Comparison of ENCODE assay signal across 19 cellular contexts in genomic region chrX:141960573-141960972, GRCh38. TPM values are rescaled to one million over a fixed set of nuclear protein-coding genes. Genes with fewer than 3 reads are reported as not detected.
DNase-seq lines count a peak whose midpoint lies in the region; ATAC-seq, FAIRE-seq and TF ChIP-seq lines count a peak whose summit lies in the region.
"Had no signal": no experiment of that assay in that cellular context is flagged by ENCODE, and none has a peak within 500 bp of the region (broad histone marks: within the 10 kb centered on the region; RNA-seq: fewer than 3 reads in every experiment).

No MANE protein-coding gene starts in this region.

- no peak for TF ChIP-seq EP300 in HepG2 (IDR thresholded peaks at IDR 0.05; ENCODE audit: low read depth in 2 of 2, low read length in 2 of 2)
- no peak for TF ChIP-seq EP300 in HepG2 (CRISPR knock-in tag; IDR thresholded peaks at IDR 0.05; ENCODE audit: borderline replicate concordance)
- no peak for TF ChIP-seq EP300 in K562 (IDR thresholded peaks at IDR 0.05; ENCODE audit: low read length)

- CTCF ChIA-PET in HepG2 (lab: Yijun Ruan, JAX; ENCODE audit: low intra/inter-chr PET ratio, low total read pairs): no interaction called here
- CTCF ChIA-PET in K562 (lab: Yijun Ruan, JAX; ENCODE audit: low intra/inter-chr PET ratio): no interaction called here

- H3K9me3 ChIP-seq in HepG2 (ENCODE audit: low read length) (peaks cover 55% of the 10 kb centered on the region), right lobe of liver (no peaks in the 10 kb centered on the region), MM.1S (replicated peaks; ENCODE audit: insufficient read depth, low read length) (no peaks in the 10 kb centered on the region), K562 (replicated peaks; ENCODE audit: control insufficient read depth, insufficient read depth, low read depth, low read length) (no peaks in the 10 kb centered on the region), body of pancreas (no peaks in the 10 kb centered on the region)

- no peaks in the 10 kb centered on the region for H3K27me3 ChIP-seq in HepG2 (ENCODE audit: control insufficient read depth in 1 of 2, insufficient read depth in 2 of 2, low read length in 2 of 2)
- no peaks in the 10 kb centered on the region for H3K27me3 ChIP-seq in right lobe of liver
- H3K27me3 ChIP-seq in MM.1S (replicated peaks; ENCODE audit: insufficient read depth, low read length): no peaks in the 10 kb centered on the region
- H3K27me3 ChIP-seq in K562 (ENCODE audit: control insufficient read depth in 2 of 2, insufficient read depth in 2 of 2, low read length in 2 of 2): no peaks in the 10 kb centered on the region
- no peaks in the 10 kb centered on the region for H3K27me3 ChIP-seq in body of pancreas

- no TSS peak for BruUV-seq in HepG2 (replicated peaks; lab: Mats Ljungman, UMichigan)
- BruUV-seq in K562 (replicated peaks; lab: Mats Ljungman, UMichigan): no TSS peak

- FAIRE-seq in HepG2 (lab: Jason Lieb, UNC) (no peak), K562 (lab: Jason Lieb, UNC) (no peak), D721Med (lab: Jason Lieb, UNC) (no peak)
- FAIRE-seq: GM19239, H1, HTR-8/SVneo had no signal

- no peak for TF ChIP-seq CTCF in HepG2 (CRISPR knock-in tag; IDR thresholded peaks at IDR 0.05)
- TF ChIP-seq CTCF in right lobe of liver (IDR thresholded peaks at IDR 0.05): no peak
- no peak for TF ChIP-seq CTCF in MM.1S (IDR thresholded peaks at IDR 0.05; ENCODE audit: low read length)
- no peak for TF ChIP-seq CTCF in K562 (IDR thresholded peaks at IDR 0.05 in 2 of 3, conservative IDR thresholded peaks at IDR 0.05 in 1 of 3; ENCODE audit: insufficient read depth in 2 of 3, low read depth in 1 of 3, low read length in 3 of 3)
- no peak for TF ChIP-seq CTCF in body of pancreas (IDR thresholded peaks at IDR 0.05)
- no peak for TF ChIP-seq CTCF in D721Med (IDR thresholded peaks at IDR 0.05; ENCODE audit: insufficient read depth, missing control alignments)

- H3K79me2 ChIP-seq in HepG2 (ENCODE audit: insufficient read depth, low read length) (no peaks in the 10 kb centered on the region), MM.1S (ENCODE audit: low read length) (no peaks in the 10 kb centered on the region), K562 (ENCODE audit: control insufficient read depth, insufficient read depth, low read length) (no peaks in the 10 kb centered on the region)

- H3F3A ChIP-seq in MM.1S (ENCODE audit: insufficient read depth, low read length): 0 out of 2 replicates have a peak, but pooled peaks cover 7% of the 10 kb centered on the region

- TF ChIP-seq POLR2A in HepG2 (IDR thresholded peaks at IDR 0.05; ENCODE audit: insufficient read depth in 1 of 2, low read depth in 2 of 2, low read length in 2 of 2) (no peak), right lobe of liver (IDR thresholded peaks at IDR 0.05) (no peak), K562 (conservative IDR thresholded peaks at IDR 0.05) (no peak), body of pancreas (IDR thresholded peaks at IDR 0.05) (no peak)

- WGBS in HepG2 (ENCODE audit: low lambda C conversion rate): 33% methylated on average over 4 of the region's 4 CpGs
- WGBS in right lobe of liver (ENCODE audit: insufficient coverage, low coverage, low lambda C conversion rate, missing lambda C conversion rate): 76% methylated on average over 4 of the region's 4 CpGs
- WGBS in K562 (ENCODE audit: insufficient coverage, low coverage, missing lambda C conversion rate): 0% methylated on average over 4 of the region's 4 CpGs
- 76 to 80% methylated on average over 2 to 4 of the region's 4 CpGs for WGBS in body of pancreas, 2 donors

- TF ChIP-seq RAD21 in HepG2 (CRISPR knock-in tag; IDR thresholded peaks at IDR 0.05) (no peak), K562 (CRISPR knock-in tag; conservative IDR thresholded peaks at IDR 0.05 in 1 of 2, IDR thresholded peaks at IDR 0.05 in 1 of 2) (no peak)

- in situ Hi-C loops in HepG2 (cut with HindIII; ENCODE audit: extremely low pct_ligation_motif_present, low pct_unique_long_range_greater_than_20kb) (no loop called here), K562 (cut with MboI) (no loop called here)

- H3K4me1 ChIP-seq in HepG2 (ENCODE audit: insufficient read depth, low read length): no peaks in the 10 kb centered on the region
- no peaks in the 10 kb centered on the region for H3K4me1 ChIP-seq in right lobe of liver
- H3K4me1 ChIP-seq in MM.1S (ENCODE audit: low read length): peaks cover 27% of the 10 kb centered on the region
- H3K4me1 ChIP-seq in K562 (replicated peaks in 1 of 2; ENCODE audit: control insufficient read depth in 2 of 2, insufficient read depth in 2 of 2, low read length in 2 of 2): no peaks in the 10 kb centered on the region
- no peaks in the 10 kb centered on the region for H3K4me1 ChIP-seq in body of pancreas
- H3K4me1 ChIP-seq: BLaER1 treated with 17β-estradiol and CSF1 and Interleukin-3, amounts not matched to agents 10 nM and 100 nM; HAP-1 had no signal

- H3K9me1 ChIP-seq in K562 (ENCODE audit: control insufficient read depth, insufficient read depth, low read length): no peaks in the 10 kb centered on the region

- POLR2A ChIA-PET in HepG2 (lab: Yijun Ruan, JAX) (no interaction called here), K562 (lab: Yijun Ruan, JAX) (no interaction called here)

- H3K27ac ChIP-seq in HepG2 (ENCODE audit: extremely low read length, insufficient read depth, low read length) (no peak overlapping the region), right lobe of liver (no peak overlapping the region), MM.1S (ENCODE audit: low read length) (peak overlapping the region; percentile 53; the same call in 1 of the 2 replicates), K562 (ENCODE audit: extremely low read depth, low read depth, low read length) (no peak overlapping the region), body of pancreas (no peak overlapping the region)
- H3K27ac ChIP-seq: 22Rv1; BLaER1 treated with 17β-estradiol and CSF1 and Interleukin-3, amounts not matched to agents 10 nM and 100 nM had no signal

- H3K4me2 ChIP-seq in HepG2 (ENCODE audit: low read depth, low read length): no peak overlapping the region
- peak overlapping the region; percentile 40; the same call in 1 of the 2 replicates for H3K4me2 ChIP-seq in MM.1S (ENCODE audit: low read depth, low read length)
- no peak overlapping the region for H3K4me2 ChIP-seq in K562 (ENCODE audit: insufficient read depth, low read length)
- H3K4me2 ChIP-seq: BLaER1 treated with 17β-estradiol and CSF1 and Interleukin-3, amounts not matched to agents 10 nM and 100 nM had no signal

- H3K36me3 ChIP-seq in HepG2 (replicated peaks in 1 of 2; ENCODE audit: control insufficient read depth in 1 of 2, insufficient read depth in 2 of 2, low read length in 2 of 2) (no peaks in the 10 kb centered on the region), right lobe of liver (no peaks in the 10 kb centered on the region), MM.1S (replicated peaks; ENCODE audit: insufficient read depth, low read length) (no peaks in the 10 kb centered on the region), K562 (ENCODE audit: control insufficient read depth, insufficient read depth, low read length) (no peaks in the 10 kb centered on the region), body of pancreas (replicated peaks in 1 of 2; ENCODE audit: insufficient read depth in 1 of 2, low read depth in 2 of 2) (no peaks in the 10 kb centered on the region)
- H3K36me3 ChIP-seq: BLaER1 treated with 17β-estradiol and CSF1 and Interleukin-3, amounts not matched to agents 10 nM and 100 nM; HAP-1 had no signal

- DNase-seq in HepG2 (ENCODE audit: low spot score) (no peak), right lobe of liver (no peak), MM.1S (no peak), K562 (ENCODE audit: extremely low read depth in 1 of 4, low spot score in 3 of 4) (no peak), body of pancreas (no peak), D721Med (ENCODE audit: insufficient read length, low spot score) (no peak)
- no peak for DNase-seq in activated CD4-positive, alpha-beta T cell treated with anti-CD3 and anti-CD28 coated beads for 4 hours
- DNase-seq: ACHN; CD4-positive, CD25-positive, alpha-beta regulatory T cell; DMS 273 treated with DMSO at 0.1 percent for 48 hours; DMS79 treated with DMSO at 0.1 percent for 48 hours; GF-D8; HFFc6 had no signal

- H2AFZ ChIP-seq in HepG2 (ENCODE audit: low read length) (no peak overlapping the region), MM.1S (ENCODE audit: low read length) (no peak overlapping the region), K562 (ENCODE audit: low read depth, low read length) (no peak overlapping the region)

- no peaks in the 10 kb centered on the region for H3K9me2 ChIP-seq in MM.1S (replicated peaks; ENCODE audit: insufficient read depth, low read length)

- H4K20me1 ChIP-seq in HepG2 (ENCODE audit: insufficient read depth, low read length): no peaks in the 10 kb centered on the region
- H4K20me1 ChIP-seq in MM.1S (ENCODE audit: insufficient read depth, low read length): no peaks in the 10 kb centered on the region
- no peaks in the 10 kb centered on the region for H4K20me1 ChIP-seq in K562 (replicated peaks; ENCODE audit: control insufficient read depth, insufficient read depth, low read length)
- H4K20me1 ChIP-seq: BLaER1 treated with 17β-estradiol and CSF1 and Interleukin-3, amounts not matched to agents 10 nM and 100 nM had no signal

- H3K4me3 ChIP-seq in HepG2 (replicated peaks in 1 of 3; ENCODE audit: insufficient read depth in 1 of 3, low read depth in 2 of 3, low read length in 3 of 3) (no peak overlapping the region), right lobe of liver (no peak overlapping the region), MM.1S (ENCODE audit: low read length) (no peak overlapping the region), K562 (no peak overlapping the region), body of pancreas (no peak overlapping the region)
- H3K4me3 ChIP-seq: BLaER1 treated with 17β-estradiol and CSF1 and Interleukin-3, amounts not matched to agents 10 nM and 100 nM; HAP-1 had no signal

- ATAC-seq in HepG2 (no peak), right lobe of liver (no peak), K562 (no peak), body of pancreas (no peak)

- H3K9ac ChIP-seq in HepG2 (ENCODE audit: insufficient read depth, low read depth, low read length) (no peak overlapping the region), MM.1S (ENCODE audit: low read length) (no peak overlapping the region), K562 (ENCODE audit: insufficient read depth in 1 of 2, low read depth in 2 of 2, low read length in 2 of 2) (no peak overlapping the region)
- H3K9ac ChIP-seq: BLaER1 treated with 17β-estradiol and CSF1 and Interleukin-3, amounts not matched to agents 10 nM and 100 nM had no signal

- intact Hi-C loops in HepG2 (cut with micrococcal nuclease; ENCODE audit: unreplicated experiment): no loop called here
- intact Hi-C loops in right lobe of liver (cut with DNase I): no loop called here
- intact Hi-C loops in K562 (cut with micrococcal nuclease): no loop called here
- intact Hi-C loops in body of pancreas (cut with DNase I): no loop called here

RNA-seq across cellular contexts. Expression of gene MAGEC1, which starts 56.9 kb away (rescaled TPM):
- total RNA-seq in HepG2 (2016; rRNA removed; fragmentation: Illumina TruSeq; extraction: Trizol) (not detected in 2 replicates), right lobe of liver (not detected), K562 (2014; rRNA removed) (5.7 and 6.3 TPM in 2 replicates), K562 (2014; rRNA removed; fragmentation: Illumina TruSeq; extraction: Trizol) (7.6 and 7.8 TPM in 2 replicates), K562 (2015; rRNA removed; fragmentation: Illumina TruSeq; extraction: Trizol) (5.6 and 7.7 TPM in 2 replicates), K562 (2021) (36.9 and 37.0 TPM in 2 replicates), body of pancreas (not detected)
- total RNA-seq in HepG2 (2016; cell fraction: cytosol; rRNA removed; fragmentation: Illumina TruSeq; extraction: Trizol; ENCODE audit: low read depth): not detected in 2 replicates
- not detected in 2 replicates for total RNA-seq in HepG2 (2016; cell fraction: insoluble cytoplasmic fraction; rRNA removed; fragmentation: Illumina TruSeq; extraction: Trizol)
- not detected in 2 replicates for total RNA-seq in HepG2 (2016; cell fraction: membrane; rRNA removed; fragmentation: Illumina TruSeq; extraction: Trizol)
- not detected in 2 replicates for total RNA-seq in HepG2 (2016; cell fraction: nucleus; rRNA removed; fragmentation: Illumina TruSeq; extraction: Trizol)
- polyA plus RNA-seq in HepG2 (2011; rRNA removed) (not detected in 2 replicates), K562 (2011; rRNA removed) (6.3 and 23.1 TPM in 2 replicates), K562 (2014; fragmentation: Illumina TruSeq; extraction: Trizol) (46.3 and 56.6 TPM in 2 replicates), K562 (2014; fragmentation: Nextera tagmentation; extraction: Ambion mirVana) (10 to 100 TPM; 21.4 to 42.7 TPM), K562 (2014; rRNA removed) (34.1 and 43.9 TPM in 2 replicates)
- not detected in 2 replicates for polyA plus RNA-seq in HepG2 (2011; cell fraction: cytosol; rRNA removed)
- not detected in 2 replicates for polyA plus RNA-seq in HepG2 (2011; cell fraction: nucleus; rRNA removed)
- not detected in 2 replicates for polyA plus RNA-seq in HepG2 (2012)
- polyA plus RNA-seq in HepG2 (2016; cell fraction: cytosol; fragmentation: Illumina TruSeq; extraction: Trizol; ENCODE audit: low read depth): not detected in 2 replicates
- polyA plus RNA-seq in HepG2 (2016; cell fraction: insoluble cytoplasmic fraction; fragmentation: Illumina TruSeq; extraction: Trizol; ENCODE audit: low read depth): not detected in 2 replicates
- not detected in 2 replicates for polyA plus RNA-seq in HepG2 (2016; cell fraction: membrane; fragmentation: Illumina TruSeq; extraction: Trizol; ENCODE audit: low read depth)
- not detected in 2 replicates for polyA plus RNA-seq in HepG2 (2016; cell fraction: nucleus; fragmentation: Illumina TruSeq; extraction: Trizol; ENCODE audit: insufficient read depth, low read depth)
- polyA minus RNA-seq in HepG2 (2011; rRNA and poly(A)+ RNA removed; ENCODE audit: low replicate concordance): not detected in 2 replicates
- not detected in 2 replicates for polyA minus RNA-seq in HepG2 (2011; cell fraction: cytosol; rRNA and poly(A)+ RNA removed)
- polyA minus RNA-seq in HepG2 (2011; cell fraction: nucleus; rRNA and poly(A)+ RNA removed): not detected in 2 replicates
- 5.9 and 8.4 TPM in 2 replicates for total RNA-seq in K562 (2011; cell fraction: chromatin; rRNA removed; ENCODE audit: low replicate concordance)
- total RNA-seq in K562 (2011; cell fraction: nucleolus; rRNA removed): 3.3 and 8.0 TPM in 2 replicates
- 12.9 and 14.6 TPM in 2 replicates for total RNA-seq in K562 (2011; cell fraction: nucleoplasm; rRNA removed)
- polyA plus RNA-seq in K562 (2011; cell fraction: cytosol; rRNA removed): 4.7 and 24.7 TPM in 2 replicates
- polyA plus RNA-seq in K562 (2011; cell fraction: nucleus; rRNA removed): 2.7 and 10.8 TPM in 2 replicates
- polyA plus RNA-seq in K562 (2012): 22.8 and 28.1 TPM in 2 replicates
- 3.8 and 14.2 TPM in 2 replicates for polyA minus RNA-seq in K562 (2011; rRNA and poly(A)+ RNA removed)
- 3.1 and 6.3 TPM in 2 replicates for polyA minus RNA-seq in K562 (2011; cell fraction: cytosol; rRNA and poly(A)+ RNA removed)
- polyA minus RNA-seq in K562 (2011; cell fraction: nucleus; rRNA and poly(A)+ RNA removed): 1.6 and 10.0 TPM in 2 replicates
- total RNA-seq: CD4-positive, CD25-positive, alpha-beta regulatory T cell; H1 had no signal
- polyA plus RNA-seq: CD4-positive, CD25-positive, alpha-beta regulatory T cell; H1 had no signal

Comparison
In these comparisons a context has a peak if more than half of its experiments do, and no peak if none do; other contexts are left out.
1. Of the 241 proteins assayed by ChIP-seq in both HepG2 and K562: peak only in HepG2: none; only in K562: CREM, FOSL1, JUNB and JUND; in both: none; in neither: 233; mixed calls (peak in some experiments, not most) for 4.